Comparison of ENCODE assay signal across 1 cellular context in genomic region chr1:202926578-202927491, GRCh38.
TF ChIP-seq lines count a peak whose summit lies in the region.

TSS of gene KLHL12 (minus strand) at chr1:202927234. CDS start at chr1:202925162, 2,072 bp downstream.

TF ChIP-seq in HCT116, 20 proteins besides CTCF, POLR2A, EP300 and RAD21 (continued from another document):
- TF ChIP-seq, protein P1, sequence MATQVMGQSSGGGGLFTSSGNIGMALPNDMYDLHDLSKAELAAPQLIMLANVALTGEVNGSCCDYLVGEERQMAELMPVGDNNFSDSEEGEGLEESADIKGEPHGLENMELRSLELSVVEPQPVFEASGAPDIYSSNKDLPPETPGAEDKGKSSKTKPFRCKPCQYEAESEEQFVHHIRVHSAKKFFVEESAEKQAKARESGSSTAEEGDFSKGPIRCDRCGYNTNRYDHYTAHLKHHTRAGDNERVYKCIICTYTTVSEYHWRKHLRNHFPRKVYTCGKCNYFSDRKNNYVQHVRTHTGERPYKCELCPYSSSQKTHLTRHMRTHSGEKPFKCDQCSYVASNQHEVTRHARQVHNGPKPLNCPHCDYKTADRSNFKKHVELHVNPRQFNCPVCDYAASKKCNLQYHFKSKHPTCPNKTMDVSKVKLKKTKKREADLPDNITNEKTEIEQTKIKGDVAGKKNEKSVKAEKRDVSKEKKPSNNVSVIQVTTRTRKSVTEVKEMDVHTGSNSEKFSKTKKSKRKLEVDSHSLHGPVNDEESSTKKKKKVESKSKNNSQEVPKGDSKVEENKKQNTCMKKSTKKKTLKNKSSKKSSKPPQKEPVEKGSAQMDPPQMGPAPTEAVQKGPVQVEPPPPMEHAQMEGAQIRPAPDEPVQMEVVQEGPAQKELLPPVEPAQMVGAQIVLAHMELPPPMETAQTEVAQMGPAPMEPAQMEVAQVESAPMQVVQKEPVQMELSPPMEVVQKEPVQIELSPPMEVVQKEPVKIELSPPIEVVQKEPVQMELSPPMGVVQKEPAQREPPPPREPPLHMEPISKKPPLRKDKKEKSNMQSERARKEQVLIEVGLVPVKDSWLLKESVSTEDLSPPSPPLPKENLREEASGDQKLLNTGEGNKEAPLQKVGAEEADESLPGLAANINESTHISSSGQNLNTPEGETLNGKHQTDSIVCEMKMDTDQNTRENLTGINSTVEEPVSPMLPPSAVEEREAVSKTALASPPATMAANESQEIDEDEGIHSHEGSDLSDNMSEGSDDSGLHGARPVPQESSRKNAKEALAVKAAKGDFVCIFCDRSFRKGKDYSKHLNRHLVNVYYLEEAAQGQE (IDR thresholded peaks at IDR 0.05; ENCODE audit: low read depth), result no peak
- TF ChIP-seq EZH2 (IDR thresholded peaks at IDR 0.05) (no peak), YY1 (IDR thresholded peaks at IDR 0.05; ENCODE audit: extremely low read depth, insufficient replicate concordance, low read depth, low read length) (peak; percentile 70)
